ENCODE assay signal across 8 cellular contexts in genomic region chr14:73762375-73762822, GRCh38. TPM values are rescaled to one million over a fixed set of nuclear protein-coding genes. Genes with fewer than 3 reads are reported as not detected.
DNase-seq lines count a peak whose midpoint lies in the region; ATAC-seq and TF ChIP-seq lines count a peak whose summit lies in the region.

No MANE protein-coding gene starts in this region.

- H2BK5ac ChIP-seq in mesenchymal stem cell (ENCODE audit: low read depth, low read length, poor library complexity, severe bottlenecking) = no peak overlapping the region

- H3K27me3 Mint-ChIP-seq in CD4-positive, CD25-positive, alpha-beta regulatory T cell = peaks cover 6% of the 10 kb centered on the region
- peaks cover 41% of the 10 kb centered on the region for H3K27me3 Mint-ChIP-seq in GM23338 (ENCODE audit: insufficient read depth, low read depth, poor library complexity)

- H3K4me3 Mint-ChIP-seq in CD4-positive, CD25-positive, alpha-beta regulatory T cell = peak overlapping the region; percentile 27 to 98 (median 80)
- no peak overlapping the region for H3K4me3 Mint-ChIP-seq in GM23338

- H2AFZ ChIP-seq in mesenchymal stem cell (ENCODE audit: low read depth, low read length) (no peak overlapping the region), GM23338 (no peak overlapping the region)

- H4K91ac ChIP-seq in mesenchymal stem cell (ENCODE audit: low read length) = peak overlapping the region; percentile 0

- no peaks in the 10 kb centered on the region for H3K27me3 ChIP-seq in CD4-positive, CD25-positive, alpha-beta regulatory T cell (ENCODE audit: control insufficient read depth, insufficient read depth, low read length)
- H3K27me3 ChIP-seq in mesenchymal stem cell (ENCODE audit: control insufficient read depth in 1 of 2, insufficient read depth in 1 of 2, low read length in 2 of 2) = no peaks in the 10 kb centered on the region
- H3K27me3 ChIP-seq in tibial artery = no peaks in the 10 kb centered on the region
- peaks cover 41% of the 10 kb centered on the region for H3K27me3 ChIP-seq in GM23338 (ENCODE audit: insufficient read depth)

- peak overlapping the region; percentile 24 to 51 for H3K18ac ChIP-seq in mesenchymal stem cell (ENCODE audit: low read depth in 1 of 2, low read length in 2 of 2)

- TF ChIP-seq POLR2A in GM18951 (IDR thresholded peaks at IDR 0.05; ENCODE audit: extremely low read depth, insufficient read depth, insufficient read length) = peak; percentile 18
- TF ChIP-seq POLR2A in Raji (IDR thresholded peaks at IDR 0.05; ENCODE audit: insufficient read depth, low read depth, low read length) = peak; percentile 19; the same call in 1 of the 2 replicates

- H2AK5ac ChIP-seq in mesenchymal stem cell (ENCODE audit: low read length, severe bottlenecking) = peak overlapping the region; percentile 49

- H3K79me2 ChIP-seq in GM23338 (replicated peaks; ENCODE audit: insufficient read depth) = peaks cover 8% of the 10 kb centered on the region

- intact Hi-C loops in tibial artery (cut with DNase I; ENCODE audit: low total_unique reads) = no loop called here

- no peak overlapping the region for H3K14ac ChIP-seq in mesenchymal stem cell (ENCODE audit: low read length in 2 of 2)

- H3F3A ChIP-seq in GM23338 (replicated peaks; ENCODE audit: low read depth) = 0 out of 2 replicates have a peak, but pooled peaks cover 8% of the 10 kb centered on the region

- in situ Hi-C loops in GM18951 (cut with MboI; ENCODE audit: low sequenced_read_pairs, unreplicated experiment) = no loop called here

- DNase-seq in CD4-positive, CD25-positive, alpha-beta regulatory T cell = peak in 2 of 3 donors; percentile 36 to 68
- peak; percentile 44 for DNase-seq in mesenchymal stem cell
- no peak for DNase-seq in HUDEP-2 (lab: John Stamatoyannopoulos, UW; ENCODE audit: unreplicated experiment in 76 of 76)
- no peak for DNase-seq in NCI-H2227 (lab: John Stamatoyannopoulos, UW; ENCODE audit: unreplicated experiment)
- no peak for DNase-seq in tibial artery
- DNase-seq in GM23338 (ENCODE audit: low spot score) = no peak

- no peaks in the 10 kb centered on the region for H3K9me3 Mint-ChIP-seq in CD4-positive, CD25-positive, alpha-beta regulatory T cell
- H3K9me3 Mint-ChIP-seq in GM23338 = no peaks in the 10 kb centered on the region

- WGBS in mesenchymal stem cell = 82% methylated on average over 7 of the region's 8 CpGs

- H3K4me2 ChIP-seq in mesenchymal stem cell (ENCODE audit: low read length, poor library complexity, severe bottlenecking) (peak overlapping the region; percentile 3), GM23338 (no peak overlapping the region)

- no peak overlapping the region for H3K9ac ChIP-seq in mesenchymal stem cell (ENCODE audit: low read length)

- H2BK12ac ChIP-seq in mesenchymal stem cell (ENCODE audit: low read length in 2 of 2) = peak overlapping the region in 1 of 2 experiments; percentile 40

- peak overlapping the region; percentile 90 for H3K27ac ChIP-seq in CD4-positive, CD25-positive, alpha-beta regulatory T cell (ENCODE audit: insufficient read depth, low read length, poor library complexity, severe bottlenecking)
- H3K27ac ChIP-seq in mesenchymal stem cell (ENCODE audit: low read length, poor library complexity, severe bottlenecking) (no peak overlapping the region), tibial artery (peak overlapping the region in 1 of 2 donors; percentile 96), GM23338 (ENCODE audit: low read depth) (no peak overlapping the region)

- no peaks in the 10 kb centered on the region for H3K9me2 ChIP-seq in GM23338 (ENCODE audit: insufficient read depth)

- peak overlapping the region; percentile 92 to 99 (median 99) for H3K27ac Mint-ChIP-seq in CD4-positive, CD25-positive, alpha-beta regulatory T cell
- no peak overlapping the region for H3K27ac Mint-ChIP-seq in GM23338

- H3K4me1 Mint-ChIP-seq in CD4-positive, CD25-positive, alpha-beta regulatory T cell = peaks cover 21 to 81% (median 51%) of the 10 kb centered on the region in 4 donors
- peaks cover 34% of the 10 kb centered on the region for H3K4me1 Mint-ChIP-seq in GM23338

- no peaks in the 10 kb centered on the region for H3K9me3 ChIP-seq in CD4-positive, CD25-positive, alpha-beta regulatory T cell (ENCODE audit: control insufficient read depth in 2 of 2, low read length in 2 of 2)
- H3K9me3 ChIP-seq in mesenchymal stem cell (ENCODE audit: control insufficient read depth, low read length) (no peaks in the 10 kb centered on the region), tibial artery (no peaks in the 10 kb centered on the region)

- no peaks in the 10 kb centered on the region for H3K36me3 ChIP-seq in CD4-positive, CD25-positive, alpha-beta regulatory T cell (ENCODE audit: control insufficient read depth, insufficient read depth, low read length)
- H3K36me3 ChIP-seq in mesenchymal stem cell (ENCODE audit: control insufficient read depth in 1 of 2, insufficient read depth in 2 of 2, low read depth in 1 of 2, low read length in 2 of 2) (peaks cover 0 to 7% of the 10 kb centered on the region in 2 experiments), tibial artery (no peaks in the 10 kb centered on the region), GM23338 (ENCODE audit: insufficient read depth) (no peaks in the 10 kb centered on the region)

- H3K4me3 ChIP-seq in CD4-positive, CD25-positive, alpha-beta regulatory T cell (ENCODE audit: low read depth, low read length) = peak overlapping the region; percentile 53
- H3K4me3 ChIP-seq in mesenchymal stem cell (ENCODE audit: insufficient read depth in 1 of 2, low read depth in 1 of 2, low read length in 2 of 2) (no peak overlapping the region), tibial artery (no peak overlapping the region), GM23338 (no peak overlapping the region)

- H2BK120ac ChIP-seq in mesenchymal stem cell (ENCODE audit: low read depth, low read length) = peak overlapping the region; percentile 56

- H3K4ac ChIP-seq in mesenchymal stem cell (ENCODE audit: low read depth in 1 of 2, low read length in 2 of 2) = peak overlapping the region; percentile 3 to 21

- TF ChIP-seq CTCF in tibial artery (IDR thresholded peaks at IDR 0.05) (no peak), GM23338 (conservative IDR thresholded peaks at IDR 0.05; ENCODE audit: low read depth in 2 of 2) (no peak)

- H3K4me1 ChIP-seq in CD4-positive, CD25-positive, alpha-beta regulatory T cell (ENCODE audit: control insufficient read depth, insufficient read depth, low read length, poor library complexity, severe bottlenecking) = peaks cover 47% of the 10 kb centered on the region
- H3K4me1 ChIP-seq in mesenchymal stem cell (ENCODE audit: control insufficient read depth, insufficient read depth, low read depth, low read length) (peaks cover 37% of the 10 kb centered on the region), tibial artery (peaks cover 0 to 84% (median 64%) of the 10 kb centered on the region in 4 donors), GM23338 (ENCODE audit: insufficient read depth) (peaks cover 25% of the 10 kb centered on the region)

- no peaks in the 10 kb centered on the region; the same call in 1 of the 2 replicates for H4K20me1 ChIP-seq in GM23338 (replicated peaks; ENCODE audit: insufficient read depth)

- no peak overlapping the region for H2BK15ac ChIP-seq in mesenchymal stem cell (ENCODE audit: low read depth, poor library complexity, severe bottlenecking)

- no peak for ATAC-seq in CD4-positive, CD25-positive, alpha-beta regulatory T cell (ENCODE audit: low read depth in 2 of 2)
- ATAC-seq in GM23338 = no peak

- no peak overlapping the region for H3K23ac ChIP-seq in mesenchymal stem cell (ENCODE audit: low read length in 2 of 2)

- H4K8ac ChIP-seq in mesenchymal stem cell (ENCODE audit: low read length) = no peak overlapping the region

- H3K36me3 Mint-ChIP-seq in CD4-positive, CD25-positive, alpha-beta regulatory T cell = peaks cover 5% of the 10 kb centered on the region
- H3K36me3 Mint-ChIP-seq in GM23338 (ENCODE audit: low read depth) = no peaks in the 10 kb centered on the region; the same call in 2 of the 3 replicates

- H3K79me1 ChIP-seq in mesenchymal stem cell (replicated peaks; ENCODE audit: low read length, poor library complexity, severe bottlenecking) = peaks cover 6% of the 10 kb centered on the region

TF ChIP-seq in GM23338, 12 proteins besides CTCF, POLR2A, EP300 and RAD21 (continues in another document):
- no peak for TF ChIP-seq REST (IDR thresholded peaks at IDR 0.05; ENCODE audit: unreplicated experiment)
- TF ChIP-seq STAT1 (IDR thresholded peaks at IDR 0.05; ENCODE audit: unreplicated experiment) = no peak
- no peak for TF ChIP-seq EZH2phosphoT487 (IDR thresholded peaks at IDR 0.05; ENCODE audit: unreplicated experiment)

RNA-seq across cellular contexts. Expression of gene PNMA1, which starts 48.2 kb away (rescaled TPM):
- 42.6 TPM for total RNA-seq in CD4-positive, CD25-positive, alpha-beta regulatory T cell
- polyA plus RNA-seq in CD4-positive, CD25-positive, alpha-beta regulatory T cell = 10 to 100 TPM; 45.2 to 54.1 (median 51.9) TPM
- 53.1 TPM for polyA plus RNA-seq in mesenchymal stem cell (2013, experiment 1 of 2)
- 53.5 TPM for polyA plus RNA-seq in mesenchymal stem cell (2013, experiment 2 of 2)
- 32.9 and 35.6 TPM in 2 replicates for total RNA-seq in GM23338 (2014; rRNA removed; shearing (Covaris generic))
- polyA plus RNA-seq in GM23338 (2016; fragmentation: Nextera tagmentation; extraction: Ambion mirVana) = 18.2 and 19.6 TPM in 2 replicates

Comparison
In these comparisons a context has a peak if more than half of its experiments do, and no peak if none do; other contexts are left out.
1. DNase-seq: peak in CD4-positive, CD25-positive, alpha-beta regulatory T cell (2 of 3) and mesenchymal stem cell (single experiment); none in HUDEP-2 (0 of 76), NCI-H2227 (single experiment), tibial artery (0 of 2) and GM23338 (single experiment).